ENCODE assay signal across 15 cellular contexts in genomic region chr17:7853693-7854043, GRCh38. TPM values are rescaled to one million over a fixed set of nuclear protein-coding genes. Genes with fewer than 3 reads are reported as not detected.
DNase-seq lines count a peak whose midpoint lies in the region; ATAC-seq lines count a peak whose summit lies in the region.
"Had no signal": no experiment of that assay in that cellular context is flagged by ENCODE, and none has a peak within 500 bp of the region (broad histone marks: within the 10 kb centered on the region; RNA-seq: fewer than 3 reads in every experiment).

No MANE protein-coding gene starts in this region.

- H3K27ac Mint-ChIP-seq in activated T-helper 17 cell treated with anti-CD3 and anti-CD28 coated beads, Interleukin-2, amount 50 U/mL, for 72 hours, result no peak overlapping the region
- no peak overlapping the region for H3K27ac Mint-ChIP-seq in natural killer cell treated with Interleukin-12 subunit alpha and Interleukin-12 subunit beta and Interleukin-15 and Interleukin-18, amount 100 ng/mL, for 72 hours
- H3K27ac Mint-ChIP-seq: dendritic cell treated with granulocyte-macrophage colony-stimulating factor and Interleukin-4, amounts not matched to agents 40 ng/mL and 50 ng/mL, for 4 days; progenitor cell of endocrine pancreas had no signal

- H3K4me3 Mint-ChIP-seq in activated T-helper 17 cell treated with anti-CD3 and anti-CD28 coated beads, Interleukin-2, amount 50 U/mL, for 72 hours, result peak overlapping the region; percentile 15
- peak overlapping the region; percentile 4 for H3K4me3 Mint-ChIP-seq in natural killer cell treated with Interleukin-12 subunit alpha and Interleukin-12 subunit beta and Interleukin-15 and Interleukin-18, amount 100 ng/mL, for 72 hours
- H3K4me3 Mint-ChIP-seq: dendritic cell treated with granulocyte-macrophage colony-stimulating factor and Interleukin-4, amounts not matched to agents 40 ng/mL and 50 ng/mL, for 4 days had no signal

- ATAC-seq in activated T-helper 17 cell treated with anti-CD3 and anti-CD28 coated beads, Interleukin-2, amount 50 U/mL, for 72 hours (replicated peaks), result no peak
- ATAC-seq in natural killer cell treated with Interleukin-12 subunit alpha and Interleukin-12 subunit beta and Interleukin-15 and Interleukin-18, amount 100 ng/mL, for 72 hours, result no peak
- ATAC-seq in GM19452 (IDR thresholded peaks at IDR 0.05; ENCODE audit: unreplicated experiment) (no peak), GM18520 (IDR thresholded peaks at IDR 0.05; ENCODE audit: unreplicated experiment) (no peak)
- ATAC-seq: left colon had no signal

- peaks cover 10% of the 10 kb centered on the region for H3K4me1 Mint-ChIP-seq in activated T-helper 17 cell treated with anti-CD3 and anti-CD28 coated beads, Interleukin-2, amount 50 U/mL, for 72 hours
- peaks cover 6 to 26% of the 10 kb centered on the region in 2 donors for H3K4me1 Mint-ChIP-seq in natural killer cell treated with Interleukin-12 subunit alpha and Interleukin-12 subunit beta and Interleukin-15 and Interleukin-18, amount 100 ng/mL, for 72 hours (ENCODE audit: low read depth in 2 of 2)

- DNase-seq in activated CD4-positive, alpha-beta T cell treated with anti-CD3 and anti-CD28 coated beads for 4 hours, result peak; percentile 32 to 44
- no peak for DNase-seq in activated CD4-positive, alpha-beta T cell treated with anti-CD3 and anti-CD28 coated beads for 48 hours
- no peak for DNase-seq in natural killer cell treated with Interleukin-12 subunit alpha and Interleukin-12 subunit beta and Interleukin-15 and Interleukin-18, amount 100 ng/mL, for 72 hours (ENCODE audit: low spot score)
- DNase-seq: activated CD4-positive, CD25-positive, alpha-beta regulatory T cell; activated gamma-delta T cell; GM23248; NCI-H1105 treated with DMSO at 0.1 percent for 48 hours; NCI-H526; SIG-M5 had no signal

- no peaks in the 10 kb centered on the region for H3K9me3 Mint-ChIP-seq in activated T-helper 17 cell treated with anti-CD3 and anti-CD28 coated beads, Interleukin-2, amount 50 U/mL, for 72 hours
- H3K9me3 Mint-ChIP-seq in natural killer cell treated with Interleukin-12 subunit alpha and Interleukin-12 subunit beta and Interleukin-15 and Interleukin-18, amount 100 ng/mL, for 72 hours, result no peaks in the 10 kb centered on the region
- H3K9me3 Mint-ChIP-seq: dendritic cell treated with granulocyte-macrophage colony-stimulating factor and Interleukin-4, amounts not matched to agents 40 ng/mL and 50 ng/mL, for 4 days had no signal

- no peaks in the 10 kb centered on the region for H3K27me3 Mint-ChIP-seq in activated T-helper 17 cell treated with anti-CD3 and anti-CD28 coated beads, Interleukin-2, amount 50 U/mL, for 72 hours
- no peaks in the 10 kb centered on the region for H3K27me3 Mint-ChIP-seq in natural killer cell treated with Interleukin-12 subunit alpha and Interleukin-12 subunit beta and Interleukin-15 and Interleukin-18, amount 100 ng/mL, for 72 hours
- H3K27me3 Mint-ChIP-seq: dendritic cell treated with granulocyte-macrophage colony-stimulating factor and Interleukin-4, amounts not matched to agents 40 ng/mL and 50 ng/mL, for 4 days; progenitor cell of endocrine pancreas had no signal

- H3K36me3 Mint-ChIP-seq in activated T-helper 17 cell treated with anti-CD3 and anti-CD28 coated beads, Interleukin-2, amount 50 U/mL, for 72 hours (ENCODE audit: low read depth), result peaks cover 45% of the 10 kb centered on the region
- no peaks in the 10 kb centered on the region for H3K36me3 Mint-ChIP-seq in natural killer cell treated with Interleukin-12 subunit alpha and Interleukin-12 subunit beta and Interleukin-15 and Interleukin-18, amount 100 ng/mL, for 72 hours

RNA-seq across cellular contexts. Expression of gene TMEM88, which starts 1.2 kb away (rescaled TPM):
- total RNA-seq in activated T-helper 17 cell treated with anti-CD3 and anti-CD28 coated beads, Interleukin-2, amount 50 U/mL, for 72 hours, result 1 to 10 TPM; 1.6 to 3.2 TPM
- total RNA-seq in natural killer cell treated with Interleukin-12 subunit alpha and Interleukin-12 subunit beta and Interleukin-15 and Interleukin-18, amount 100 ng/mL, for 72 hours, result 1 to 10 TPM; 2.4 to 2.7 TPM
- total RNA-seq: GM23248 had no signal

RNA-seq across cellular contexts. Expression of gene NAA38, which starts 3.7 kb away (rescaled TPM):
- total RNA-seq in activated T-helper 17 cell treated with anti-CD3 and anti-CD28 coated beads, Interleukin-2, amount 50 U/mL, for 72 hours, result 100 to 1,000 TPM in 1 of 2 donors, 10 to 100 TPM in 1; 61.3 to 111 TPM
- total RNA-seq in natural killer cell treated with Interleukin-12 subunit alpha and Interleukin-12 subunit beta and Interleukin-15 and Interleukin-18, amount 100 ng/mL, for 72 hours, result 100 to 1,000 TPM in 1 of 2 donors, 10 to 100 TPM in 1; 54.1 to 105 TPM

RNA-seq across cellular contexts. Expression of gene CYB5D1, which starts 4.1 kb away (rescaled TPM):
- total RNA-seq in activated T-helper 17 cell treated with anti-CD3 and anti-CD28 coated beads, Interleukin-2, amount 50 U/mL, for 72 hours, result 10 to 100 TPM; 14.8 to 19.4 TPM
- 10 to 100 TPM; 11.3 to 12.9 TPM for total RNA-seq in natural killer cell treated with Interleukin-12 subunit alpha and Interleukin-12 subunit beta and Interleukin-15 and Interleukin-18, amount 100 ng/mL, for 72 hours

RNA-seq across cellular contexts. Expression of gene KDM6B, which starts 19.7 kb away (rescaled TPM):
- total RNA-seq in activated T-helper 17 cell treated with anti-CD3 and anti-CD28 coated beads, Interleukin-2, amount 50 U/mL, for 72 hours, result 10 to 100 TPM; 33.7 to 93.3 TPM
- 10 to 100 TPM; 52.0 to 67.6 TPM for total RNA-seq in natural killer cell treated with Interleukin-12 subunit alpha and Interleukin-12 subunit beta and Interleukin-15 and Interleukin-18, amount 100 ng/mL, for 72 hours

RNA-seq across cellular contexts. Expression of gene CHD3, which starts 34.9 kb away (rescaled TPM):
- total RNA-seq in activated T-helper 17 cell treated with anti-CD3 and anti-CD28 coated beads, Interleukin-2, amount 50 U/mL, for 72 hours, result 100 to 1,000 TPM; 154 to 217 TPM
- total RNA-seq in natural killer cell treated with Interleukin-12 subunit alpha and Interleukin-12 subunit beta and Interleukin-15 and Interleukin-18, amount 100 ng/mL, for 72 hours, result 100 to 1,000 TPM; 106 to 192 TPM

Comparison
In these comparisons a context has a peak if more than half of its experiments do, and no peak if none do; other contexts are left out.
1. DNase-seq: peak in activated CD4-positive, alpha-beta T cell treated with anti-CD3 and anti-CD28 coated beads for 4 hours (2 of 2); none in activated CD4-positive, alpha-beta T cell treated with anti-CD3 and anti-CD28 coated beads for 48 hours (single experiment) and natural killer cell treated with Interleukin-12 subunit alpha and Interleukin-12 subunit beta and Interleukin-15 and Interleukin-18, amount 100 ng/mL, for 72 hours (single experiment).